Comparison of ENCODE assay signal across 23 cellular contexts in genomic region chr10:5902511-5903274, GRCh38.
"Had no signal": no experiment of that assay in that cellular context is flagged by ENCODE, and none has a peak within 500 bp of the region (broad histone marks: within the 10 kb centered on the region; RNA-seq: fewer than 3 reads in every experiment).

No MANE protein-coding gene starts in this region.

- H3K4me3 Mint-ChIP-seq: immature natural killer cell; natural killer cell treated with Interleukin-12 subunit alpha and Interleukin-12 subunit beta and Interleukin-15 and Interleukin-18, amount 100 ng/mL, for 72 hours; stimulated activated naive B cell treated with anti-CD40 and anti-IgM and Interleukin-4, amounts not matched to agents 10 μg/mL and 1 μg/mL and 100 μg/mL, for 72 hours; T-cell had no signal

- FAIRE-seq: bronchial epithelial cell, kidney had no signal

- H3K27ac ChIP-seq: coronary artery, dorsolateral prefrontal cortex, heart left ventricle, neutrophil, psoas muscle, stomach, tibial nerve had no signal

- H3K9me3 Mint-ChIP-seq: immature natural killer cell had no signal

- H3K27me3 ChIP-seq: dorsolateral prefrontal cortex, heart left ventricle, neutrophil, stomach, tibial nerve had no signal

- H3K9me3 ChIP-seq: mucosa of descending colon, neutrophil had no signal

- DNase-seq: activated CD4-positive, alpha-beta T cell treated with anti-CD3 and anti-CD28 coated beads for 4 hours; activated CD4-positive, alpha-beta T cell treated with anti-CD3 and anti-CD28 coated beads, Interleukin-2, amount 50 U/mL, for 4 hours; activated naive CD4-positive, alpha-beta T cell; activated T-cell treated with anti-CD3 and anti-CD28 coated beads, Interleukin-2, amount 50 U/mL, for 1 hour; dorsolateral prefrontal cortex; effector memory CD4-positive, alpha-beta T cell; erythroblast; immature natural killer cell; kidney; mucosa of descending colon; psoas muscle; stimulated activated CD4-positive, alpha-beta T cell treated with anti-CD3 and anti-CD28 coated beads, Interleukin-15, amount 100 ng/mL, for 24 hours; stimulated activated CD4-positive, alpha-beta T cell treated with anti-CD3 and anti-CD28 coated beads, Interleukin-2, amount 100 ng/mL, for 24 hours; stimulated activated naive B cell treated with anti-CD40 and anti-IgM and Interleukin-4, amounts not matched to agents 10 μg/mL and 1 μg/mL and 100 μg/mL, for 72 hours; T-cell had no signal

- H3K27me3 Mint-ChIP-seq: natural killer cell treated with Interleukin-12 subunit alpha and Interleukin-12 subunit beta and Interleukin-15 and Interleukin-18, amount 100 ng/mL, for 72 hours; stimulated activated naive B cell treated with anti-CD40 and anti-IgM and Interleukin-4, amounts not matched to agents 10 μg/mL and 1 μg/mL and 100 μg/mL, for 72 hours; T-cell had no signal

- ATAC-seq: activated naive CD4-positive, alpha-beta T cell treated with anti-CD3 and anti-CD28 coated beads, Interleukin-2, amount 50 U/mL, for 72 hours; mucosa of descending colon; natural killer cell treated with Interleukin-12 subunit alpha and Interleukin-12 subunit beta and Interleukin-15 and Interleukin-18, amount 100 ng/mL, for 72 hours; stimulated activated naive B cell treated with anti-CD40 and anti-IgM and Interleukin-4, amounts not matched to agents 10 μg/mL and 1 μg/mL and 100 μg/mL, for 72 hours; T-cell had no signal

- H3K4me3 ChIP-seq: coronary artery, dorsolateral prefrontal cortex, heart left ventricle, mucosa of descending colon, psoas muscle, stomach, tibial nerve had no signal

- H3K27ac Mint-ChIP-seq: activated naive CD4-positive, alpha-beta T cell treated with anti-CD3 and anti-CD28 coated beads, Interleukin-2, amount 50 U/mL, for 72 hours; natural killer cell treated with Interleukin-12 subunit alpha and Interleukin-12 subunit beta and Interleukin-15 and Interleukin-18, amount 100 ng/mL, for 72 hours; stimulated activated naive B cell treated with anti-CD40 and anti-IgM and Interleukin-4, amounts not matched to agents 10 μg/mL and 1 μg/mL and 100 μg/mL, for 72 hours; T-cell had no signal
